1 cellular context compared by ENCODE assay signal in genomic region chr3:178602864-178603263, GRCh38.
TF ChIP-seq lines count a peak whose summit lies in the region.

No MANE protein-coding gene starts in this region.

TF ChIP-seq in HepG2, 621 proteins besides CTCF, POLR2A, EP300 and RAD21 (continued from another document):
- TF ChIP-seq SRSF4 (IDR thresholded peaks at IDR 0.05; ENCODE audit: low read depth, low read length, poor library complexity, severe bottlenecking), result no peak
- TF ChIP-seq ATF2 (CRISPR knock-in tag; IDR thresholded peaks at IDR 0.05), result no peak
- no peak for TF ChIP-seq RBFOX2 (IDR thresholded peaks at IDR 0.05; ENCODE audit: low read depth, low read length)
- TF ChIP-seq MTF2 (CRISPR knock-in tag; IDR thresholded peaks at IDR 0.05; ENCODE audit: borderline replicate concordance), result no peak
- no peak for TF ChIP-seq IRF1 (CRISPR knock-in tag; IDR thresholded peaks at IDR 0.05; ENCODE audit: low read depth)
- no peak for TF ChIP-seq ZSCAN9 (CRISPR knock-in tag; IDR thresholded peaks at IDR 0.05; ENCODE audit: borderline replicate concordance)
- no peak for TF ChIP-seq DNMT1 (CRISPR knock-in tag; IDR thresholded peaks at IDR 0.05)
- TF ChIP-seq MED13 (CRISPR knock-in tag; IDR thresholded peaks at IDR 0.05), result no peak
- no peak for TF ChIP-seq SIN3B (IDR thresholded peaks at IDR 0.05; ENCODE audit: low read length)
- no peak for TF ChIP-seq ZFP1 (CRISPR knock-in tag; IDR thresholded peaks at IDR 0.05)
- TF ChIP-seq ARHGAP35 (CRISPR knock-in tag; IDR thresholded peaks at IDR 0.05; ENCODE audit: borderline replicate concordance), result no peak
- TF ChIP-seq, protein P1, sequence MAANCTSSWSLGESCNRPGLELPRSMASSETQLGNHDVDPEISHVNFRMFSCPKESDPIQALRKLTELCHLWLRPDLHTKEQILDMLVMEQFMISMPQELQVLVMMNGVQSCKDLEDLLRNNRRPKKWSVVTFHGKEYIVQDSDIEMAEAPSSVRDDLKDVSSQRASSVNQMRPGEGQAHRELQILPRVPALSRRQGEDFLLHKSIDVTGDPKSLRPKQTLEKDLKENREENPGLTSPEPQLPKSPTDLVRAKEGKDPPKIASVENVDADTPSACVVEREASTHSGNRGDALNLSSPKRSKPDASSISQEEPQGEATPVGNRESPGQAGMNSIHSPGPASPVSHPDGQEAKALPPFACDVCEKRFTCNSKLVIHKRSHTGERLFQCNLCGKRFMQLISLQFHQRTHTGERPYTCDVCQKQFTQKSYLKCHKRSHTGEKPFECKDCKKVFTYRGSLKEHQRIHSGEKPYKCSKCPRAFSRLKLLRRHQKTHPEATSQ (CRISPR knock-in tag; IDR thresholded peaks at IDR 0.05; ENCODE audit: borderline replicate concordance), result no peak
- TF ChIP-seq REXO4 (CRISPR knock-in tag; IDR thresholded peaks at IDR 0.05; ENCODE audit: borderline replicate concordance), result no peak
- TF ChIP-seq ZNF614 (CRISPR knock-in tag; IDR thresholded peaks at IDR 0.05; ENCODE audit: borderline replicate concordance), result no peak
- TF ChIP-seq SOX5 (CRISPR knock-in tag; IDR thresholded peaks at IDR 0.05; ENCODE audit: borderline replicate concordance), result no peak
